1 cellular context compared by ENCODE assay signal in the genomic region with DNA sequence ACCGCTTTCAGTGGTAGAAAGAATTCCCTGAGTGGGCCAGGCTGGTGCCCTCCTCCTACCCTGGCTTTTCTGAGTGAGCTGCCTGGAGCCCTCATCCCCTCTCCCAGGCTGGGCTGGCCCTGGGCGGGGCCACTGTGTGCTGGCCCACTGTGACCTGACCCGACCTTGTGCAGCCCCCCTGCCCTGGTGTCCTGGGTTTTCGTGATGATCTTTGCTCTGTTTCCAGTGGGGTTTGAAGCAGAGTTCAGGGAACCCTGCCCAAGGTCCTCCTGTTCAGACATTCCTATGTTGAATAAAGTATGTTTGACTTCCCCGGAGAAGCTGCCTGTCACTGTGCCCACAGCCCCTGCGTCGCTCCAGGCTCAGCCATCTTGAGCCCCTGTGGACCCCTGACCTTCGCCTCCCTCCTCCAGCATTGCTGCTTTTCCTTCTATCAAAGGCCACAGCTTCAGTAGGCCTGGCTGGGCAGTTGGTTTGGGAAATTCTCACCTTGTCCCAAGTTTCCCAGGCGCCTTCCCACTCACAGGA.
TF ChIP-seq lines count a peak whose summit lies in the region.

No MANE protein-coding gene starts in this region.

TF ChIP-seq in HepG2, 621 proteins besides CTCF, POLR2A, EP300 and RAD21 (continued from another document):
- TF ChIP-seq, protein P1, sequence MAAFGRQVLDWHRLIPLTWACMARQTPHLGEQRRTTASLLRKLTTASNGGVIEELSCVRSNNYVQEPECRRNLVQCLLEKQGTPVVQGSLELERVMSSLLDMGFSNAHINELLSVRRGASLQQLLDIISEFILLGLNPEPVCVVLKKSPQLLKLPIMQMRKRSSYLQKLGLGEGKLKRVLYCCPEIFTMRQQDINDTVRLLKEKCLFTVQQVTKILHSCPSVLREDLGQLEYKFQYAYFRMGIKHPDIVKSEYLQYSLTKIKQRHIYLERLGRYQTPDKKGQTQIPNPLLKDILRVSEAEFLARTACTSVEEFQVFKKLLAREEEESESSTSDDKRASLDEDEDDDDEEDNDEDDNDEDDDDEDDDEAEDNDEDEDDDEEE (CRISPR knock-in tag; IDR thresholded peaks at IDR 0.05): peak; percentile 63; the same call in 1 of the 2 replicates
- TF ChIP-seq ZSCAN22 (CRISPR knock-in tag; IDR thresholded peaks at IDR 0.05) (no peak), HDAC2 (CRISPR knock-in tag; IDR thresholded peaks at IDR 0.05) (peak; percentile 61; the same call in 1 of the 2 replicates), IRF2 (CRISPR knock-in tag; IDR thresholded peaks at IDR 0.05) (peak; percentile 48; the same call in 1 of the 2 replicates), ZNF263 (CRISPR knock-in tag; IDR thresholded peaks at IDR 0.05) (peak; percentile 43; the same call in 1 of the 2 replicates), PRMT3 (CRISPR knock-in tag; IDR thresholded peaks at IDR 0.05; ENCODE audit: borderline replicate concordance, low read depth) (no peak), HOXA3 (CRISPR knock-in tag; IDR thresholded peaks at IDR 0.05) (peak; percentile 74), NRL (CRISPR knock-in tag; IDR thresholded peaks at IDR 0.05; ENCODE audit: borderline replicate concordance) (no peak), ZNF556 (CRISPR knock-in tag; IDR thresholded peaks at IDR 0.05; ENCODE audit: borderline replicate concordance) (no peak), KLF6 (CRISPR knock-in tag; IDR thresholded peaks at IDR 0.05) (no peak), ZBTB7A (CRISPR knock-in tag; IDR thresholded peaks at IDR 0.05) (peak; percentile 95), JUNB (CRISPR knock-in tag; IDR thresholded peaks at IDR 0.05; ENCODE audit: borderline replicate concordance) (no peak), ZNF44 (CRISPR knock-in tag; IDR thresholded peaks at IDR 0.05) (no peak), ZNF501 (CRISPR knock-in tag; IDR thresholded peaks at IDR 0.05) (0 out of 2 replicates have a peak, but pooled peaks have one; percentile 66), HNF4A (CRISPR knock-in tag; IDR thresholded peaks at IDR 0.05) (peak; percentile 96), KDM3A (CRISPR knock-in tag; IDR thresholded peaks at IDR 0.05; ENCODE audit: low read depth) (no peak), PAX8 (CRISPR knock-in tag; IDR thresholded peaks at IDR 0.05; ENCODE audit: borderline replicate concordance) (no peak), ZBTB7B (CRISPR knock-in tag; IDR thresholded peaks at IDR 0.05) (peak; percentile 96), JUN (CRISPR knock-in tag; IDR thresholded peaks at IDR 0.05) (no peak), NCOR1 (IDR thresholded peaks at IDR 0.05; ENCODE audit: borderline replicate concordance, low read length) (peak; percentile 87), MLLT10 (CRISPR knock-in tag; IDR thresholded peaks at IDR 0.05) (no peak), SCMH1 (CRISPR knock-in tag; IDR thresholded peaks at IDR 0.05; ENCODE audit: borderline replicate concordance) (no peak), ZMYM2 (CRISPR knock-in tag; IDR thresholded peaks at IDR 0.05) (peak; percentile 83)
- TF ChIP-seq, protein P2, sequence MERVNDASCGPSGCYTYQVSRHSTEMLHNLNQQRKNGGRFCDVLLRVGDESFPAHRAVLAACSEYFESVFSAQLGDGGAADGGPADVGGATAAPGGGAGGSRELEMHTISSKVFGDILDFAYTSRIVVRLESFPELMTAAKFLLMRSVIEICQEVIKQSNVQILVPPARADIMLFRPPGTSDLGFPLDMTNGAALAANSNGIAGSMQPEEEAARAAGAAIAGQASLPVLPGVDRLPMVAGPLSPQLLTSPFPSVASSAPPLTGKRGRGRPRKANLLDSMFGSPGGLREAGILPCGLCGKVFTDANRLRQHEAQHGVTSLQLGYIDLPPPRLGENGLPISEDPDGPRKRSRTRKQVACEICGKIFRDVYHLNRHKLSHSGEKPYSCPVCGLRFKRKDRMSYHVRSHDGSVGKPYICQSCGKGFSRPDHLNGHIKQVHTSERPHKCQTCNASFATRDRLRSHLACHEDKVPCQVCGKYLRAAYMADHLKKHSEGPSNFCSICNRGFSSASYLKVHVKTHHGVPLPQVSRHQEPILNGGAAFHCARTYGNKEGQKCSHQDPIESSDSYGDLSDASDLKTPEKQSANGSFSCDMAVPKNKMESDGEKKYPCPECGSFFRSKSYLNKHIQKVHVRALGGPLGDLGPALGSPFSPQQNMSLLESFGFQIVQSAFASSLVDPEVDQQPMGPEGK (CRISPR knock-in tag; IDR thresholded peaks at IDR 0.05): peak; percentile 83
- TF ChIP-seq, protein P3, sequence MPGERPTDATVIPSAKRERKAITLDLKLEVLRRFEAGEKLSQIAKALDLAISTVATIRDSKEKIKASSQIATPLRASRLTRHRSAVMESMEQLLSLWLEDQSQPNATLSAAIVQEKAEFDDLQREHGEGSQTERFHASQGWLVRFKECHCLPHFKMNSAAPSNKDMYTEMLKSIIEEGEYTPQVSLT (CRISPR knock-in tag; IDR thresholded peaks at IDR 0.05; ENCODE audit: borderline replicate concordance, low read depth): no peak
- TF ChIP-seq, protein P4, sequence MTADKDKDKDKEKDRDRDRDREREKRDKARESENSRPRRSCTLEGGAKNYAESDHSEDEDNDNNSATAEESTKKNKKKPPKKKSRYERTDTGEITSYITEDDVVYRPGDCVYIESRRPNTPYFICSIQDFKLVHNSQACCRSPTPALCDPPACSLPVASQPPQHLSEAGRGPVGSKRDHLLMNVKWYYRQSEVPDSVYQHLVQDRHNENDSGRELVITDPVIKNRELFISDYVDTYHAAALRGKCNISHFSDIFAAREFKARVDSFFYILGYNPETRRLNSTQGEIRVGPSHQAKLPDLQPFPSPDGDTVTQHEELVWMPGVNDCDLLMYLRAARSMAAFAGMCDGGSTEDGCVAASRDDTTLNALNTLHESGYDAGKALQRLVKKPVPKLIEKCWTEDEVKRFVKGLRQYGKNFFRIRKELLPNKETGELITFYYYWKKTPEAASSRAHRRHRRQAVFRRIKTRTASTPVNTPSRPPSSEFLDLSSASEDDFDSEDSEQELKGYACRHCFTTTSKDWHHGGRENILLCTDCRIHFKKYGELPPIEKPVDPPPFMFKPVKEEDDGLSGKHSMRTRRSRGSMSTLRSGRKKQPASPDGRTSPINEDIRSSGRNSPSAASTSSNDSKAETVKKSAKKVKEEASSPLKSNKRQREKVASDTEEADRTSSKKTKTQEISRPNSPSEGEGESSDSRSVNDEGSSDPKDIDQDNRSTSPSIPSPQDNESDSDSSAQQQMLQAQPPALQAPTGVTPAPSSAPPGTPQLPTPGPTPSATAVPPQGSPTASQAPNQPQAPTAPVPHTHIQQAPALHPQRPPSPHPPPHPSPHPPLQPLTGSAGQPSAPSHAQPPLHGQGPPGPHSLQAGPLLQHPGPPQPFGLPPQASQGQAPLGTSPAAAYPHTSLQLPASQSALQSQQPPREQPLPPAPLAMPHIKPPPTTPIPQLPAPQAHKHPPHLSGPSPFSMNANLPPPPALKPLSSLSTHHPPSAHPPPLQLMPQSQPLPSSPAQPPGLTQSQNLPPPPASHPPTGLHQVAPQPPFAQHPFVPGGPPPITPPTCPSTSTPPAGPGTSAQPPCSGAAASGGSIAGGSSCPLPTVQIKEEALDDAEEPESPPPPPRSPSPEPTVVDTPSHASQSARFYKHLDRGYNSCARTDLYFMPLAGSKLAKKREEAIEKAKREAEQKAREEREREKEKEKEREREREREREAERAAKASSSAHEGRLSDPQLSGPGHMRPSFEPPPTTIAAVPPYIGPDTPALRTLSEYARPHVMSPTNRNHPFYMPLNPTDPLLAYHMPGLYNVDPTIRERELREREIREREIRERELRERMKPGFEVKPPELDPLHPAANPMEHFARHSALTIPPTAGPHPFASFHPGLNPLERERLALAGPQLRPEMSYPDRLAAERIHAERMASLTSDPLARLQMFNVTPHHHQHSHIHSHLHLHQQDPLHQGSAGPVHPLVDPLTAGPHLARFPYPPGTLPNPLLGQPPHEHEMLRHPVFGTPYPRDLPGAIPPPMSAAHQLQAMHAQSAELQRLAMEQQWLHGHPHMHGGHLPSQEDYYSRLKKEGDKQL (CRISPR knock-in tag; IDR thresholded peaks at IDR 0.05; ENCODE audit: low read depth): no peak
- TF ChIP-seq, protein P5, sequence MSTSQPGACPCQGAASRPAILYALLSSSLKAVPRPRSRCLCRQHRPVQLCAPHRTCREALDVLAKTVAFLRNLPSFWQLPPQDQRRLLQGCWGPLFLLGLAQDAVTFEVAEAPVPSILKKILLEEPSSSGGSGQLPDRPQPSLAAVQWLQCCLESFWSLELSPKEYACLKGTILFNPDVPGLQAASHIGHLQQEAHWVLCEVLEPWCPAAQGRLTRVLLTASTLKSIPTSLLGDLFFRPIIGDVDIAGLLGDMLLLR (CRISPR knock-in tag; IDR thresholded peaks at IDR 0.05): 0 out of 2 replicates have a peak, but pooled peaks have one; percentile 24
